1 cellular context compared by ENCODE assay signal in genomic region chr6:117613920-117614535, GRCh38.
TF ChIP-seq lines count a peak whose summit lies in the region.

No MANE protein-coding gene starts in this region.

TF ChIP-seq in GM12878, 131 proteins besides CTCF, POLR2A, EP300 and RAD21 (continued from another document):
- TF ChIP-seq ZNF384 (IDR thresholded peaks at IDR 0.05; ENCODE audit: borderline replicate concordance, low read depth, low read length): peak; percentile 51; the same call in 1 of the 2 replicates
- peak; percentile 71 for TF ChIP-seq RUNX3 (IDR thresholded peaks at IDR 0.05; ENCODE audit: low read length)
- peak; percentile 62 for TF ChIP-seq RAD51 (IDR thresholded peaks at IDR 0.05)
- TF ChIP-seq NFIC (IDR thresholded peaks at IDR 0.05; ENCODE audit: low read depth, low read length): peak; percentile 44; the same call in 1 of the 2 replicates
- TF ChIP-seq ZNF24 (IDR thresholded peaks at IDR 0.05): no peak
- no peak for TF ChIP-seq NR2F1 (conservative IDR thresholded peaks at IDR 0.05)
